Comparison of ENCODE assay signal across 8 cellular contexts in genomic region chr7:75914655-75915415, GRCh38. TPM values are rescaled to one million over a fixed set of nuclear protein-coding genes. Genes with fewer than 3 reads are reported as not detected.
DNase-seq lines count a peak whose midpoint lies in the region; ATAC-seq and TF ChIP-seq lines count a peak whose summit lies in the region.

POR (plus strand) TSS chr7:75915155; CDS start chr7:75954002, 38,847 bp downstream.

- H4K20me1 ChIP-seq in BLaER1, result peaks cover 41% of the 10 kb centered on the region

- POLR2A ChIA-PET in activated CD4-positive, alpha-beta T cell treated with anti-CD3 and anti-CD28 coated beads, Interleukin-2, amount 10 ng/mL, durations not matched to agents 7 days and 5 days (lab: Charles Lee), result interaction anchor here (0.6 kb wide), 2 partner anchors 13 to 14 kb away, joined by 3 read pairs; no protein-coding TSS in a partner anchor

- no peaks in the 10 kb centered on the region for H3K9me3 ChIP-seq in BLaER1

- peak within 1 kb of the TSS; percentile 99 for H3K4me2 ChIP-seq in BLaER1

- CTCF ChIA-PET in activated CD4-positive, alpha-beta T cell treated with anti-CD3 and anti-CD28 coated beads, Interleukin-2, amount 10 ng/mL, durations not matched to agents 7 days and 5 days (lab: Charles Lee), result interaction anchor here (0.6 to 1.0 kb wide), 5 partner anchors 8 to 138 kb away, joined by 3 to 4 read pairs (median 3); partner anchors contain the start of genes MDH2 and STYXL1

- H3K36me3 ChIP-seq in BLaER1, result no peaks in the 10 kb centered on the region

- peaks cover 26% of the 10 kb centered on the region for H3K4me1 ChIP-seq in BLaER1

- no peaks in the 10 kb centered on the region for H3K27me3 ChIP-seq in BLaER1

- H3K4me3 ChIP-seq in BLaER1 (peak within 1 kb of the TSS; percentile 100), coronary artery (peak within 1 kb of the TSS; percentile 99)

- peaks cover 3% of the 10 kb centered on the region for H3K27me3 Mint-ChIP-seq in activated CD4-positive, alpha-beta T cell treated with anti-CD3 and anti-CD28 coated beads, Interleukin-2, amount 10 ng/mL, durations not matched to agents 7 days and 5 days

- H3K27ac ChIP-seq in BLaER1 (peak within 1 kb of the TSS; percentile 93), coronary artery (peak within 1 kb of the TSS; percentile 83 to 93)

- H3K4me1 Mint-ChIP-seq in activated CD4-positive, alpha-beta T cell treated with anti-CD3 and anti-CD28 coated beads, Interleukin-2, amount 10 ng/mL, durations not matched to agents 7 days and 5 days, result peaks cover 26% of the 10 kb centered on the region

- ATAC-seq in GM19324 (IDR thresholded peaks at IDR 0.05; ENCODE audit: low FRiP score, unreplicated experiment) (peak; percentile 94), HG03460 (IDR thresholded peaks at IDR 0.05; ENCODE audit: unreplicated experiment) (peak; percentile 92), left lobe of liver (peak; percentile 85)

- H3K9me3 Mint-ChIP-seq in activated CD4-positive, alpha-beta T cell treated with anti-CD3 and anti-CD28 coated beads, Interleukin-2, amount 10 ng/mL, durations not matched to agents 7 days and 5 days, result no peaks in the 10 kb centered on the region

- peak; percentile 72 to 96 for DNase-seq in NCI-H526 (lab: John Stamatoyannopoulos, UW)
- DNase-seq in activated CD4-positive, alpha-beta T cell treated with anti-CD3 and anti-CD28 coated beads, Interleukin-2, amount 10 ng/mL, durations not matched to agents 7 days and 5 days, result peak; percentile 94
- DNase-seq in coronary artery (ENCODE audit: low spot score), result peak; percentile 97
- peak; percentile 99 for DNase-seq in left lobe of liver (ENCODE audit: low spot score)
- peak; percentile 96 to 98 for DNase-seq in stimulated activated CD4-positive, alpha-beta T cell treated with anti-CD3 and anti-CD28 coated beads, Interleukin-2, amount 100 ng/mL, for 24 hours

- peak within 1 kb of the TSS; percentile 94 for H3K9ac ChIP-seq in BLaER1

- peak within 1 kb of the TSS; percentile 79 for H3K4me3 Mint-ChIP-seq in activated CD4-positive, alpha-beta T cell treated with anti-CD3 and anti-CD28 coated beads, Interleukin-2, amount 10 ng/mL, durations not matched to agents 7 days and 5 days

- H3K36me3 Mint-ChIP-seq in activated CD4-positive, alpha-beta T cell treated with anti-CD3 and anti-CD28 coated beads, Interleukin-2, amount 10 ng/mL, durations not matched to agents 7 days and 5 days (ENCODE audit: low read depth), result no peaks in the 10 kb centered on the region

- TF ChIP-seq CTCF in coronary artery (IDR thresholded peaks at IDR 0.05), result no peak

- H3K27ac Mint-ChIP-seq in activated CD4-positive, alpha-beta T cell treated with anti-CD3 and anti-CD28 coated beads, Interleukin-2, amount 10 ng/mL, durations not matched to agents 7 days and 5 days, result peak within 1 kb of the TSS; percentile 91

RNA-seq across cellular contexts. Expression of gene POR, which starts in this region (rescaled TPM):
- total RNA-seq in activated CD4-positive, alpha-beta T cell treated with anti-CD3 and anti-CD28 coated beads, Interleukin-2, amount 10 ng/mL, durations not matched to agents 7 days and 5 days, result 10 to 100 TPM; 29.9 to 37.1 TPM
- total RNA-seq in left lobe of liver, result 741 TPM

Comparison
In these comparisons a context has a peak if more than half of its experiments do, and no peak if none do; other contexts are left out.
1. Peak in every context shown above with its lines: DNase-seq, ATAC-seq, H3K4me3 ChIP-seq and H3K27ac ChIP-seq.
2. RNA of gene POR (total RNA-seq): 741 TPM in left lobe of liver (single experiment); 29.9 to 37.1 TPM in activated CD4-positive, alpha-beta T cell treated with anti-CD3 and anti-CD28 coated beads, Interleukin-2, amount 10 ng/mL, durations not matched to agents 7 days and 5 days; every median in the first group is over 10 times any median in the second.